Comparison of ENCODE assay signal across 1 cellular context in genomic region chr22:44652869-44653268, GRCh38. TPM values are rescaled to one million over a fixed set of nuclear protein-coding genes. Genes with fewer than 3 reads are reported as not detected.
"Had no signal": no experiment of that assay in that cellular context is flagged by ENCODE, and none has a peak within 500 bp of the region (broad histone marks: within the 10 kb centered on the region; RNA-seq: fewer than 3 reads in every experiment).

No MANE protein-coding gene starts in this region.

RNA-seq across cellular contexts. Expression of gene PRR5, which starts 49.1 kb away (rescaled TPM):
- total RNA-seq: M059J had no signal
